ENCODE assay signal across 1 cellular context in genomic region chr1:22728751-22729399, GRCh38.
TF ChIP-seq lines count a peak whose summit lies in the region.

No MANE protein-coding gene starts in this region.

TF ChIP-seq in H1, 55 proteins besides CTCF, POLR2A, EP300 and RAD21:
- TF ChIP-seq EZH2 (IDR thresholded peaks at IDR 0.05; ENCODE audit: low read depth, low read length, severe bottlenecking) (no peak), SIRT6 (IDR thresholded peaks at IDR 0.05; ENCODE audit: low read length) (no peak), JUN (IDR thresholded peaks at IDR 0.05; ENCODE audit: low read depth, low read length) (no peak), RFX5 (IDR thresholded peaks at IDR 0.05; ENCODE audit: borderline replicate concordance, low read depth, low read length) (no peak), CHD7 (IDR thresholded peaks at IDR 0.05; ENCODE audit: insufficient replicate concordance, low read length) (no peak), USF2 (IDR thresholded peaks at IDR 0.05; ENCODE audit: low read length) (no peak), ATF2 (IDR thresholded peaks at IDR 0.05; ENCODE audit: low read length) (no peak), GTF2F1 (IDR thresholded peaks at IDR 0.05; ENCODE audit: borderline replicate concordance, low read depth, low read length) (no peak), CHD2 (IDR thresholded peaks at IDR 0.05; ENCODE audit: low read length) (no peak), MAFK (IDR thresholded peaks at IDR 0.05; ENCODE audit: low read depth, low read length) (no peak), YY1 (IDR thresholded peaks at IDR 0.05; ENCODE audit: low read depth, low read length) (no peak), RXRA (IDR thresholded peaks at IDR 0.05; ENCODE audit: insufficient read depth, low read depth, low read length) (no peak), BCL11A (IDR thresholded peaks at IDR 0.05; ENCODE audit: low read depth in 2 of 2, low read length in 2 of 2) (no peak), ATF3 (IDR thresholded peaks at IDR 0.05; ENCODE audit: insufficient read depth, low read depth, low read length) (no peak)
- TF ChIP-seq, protein P1, sequence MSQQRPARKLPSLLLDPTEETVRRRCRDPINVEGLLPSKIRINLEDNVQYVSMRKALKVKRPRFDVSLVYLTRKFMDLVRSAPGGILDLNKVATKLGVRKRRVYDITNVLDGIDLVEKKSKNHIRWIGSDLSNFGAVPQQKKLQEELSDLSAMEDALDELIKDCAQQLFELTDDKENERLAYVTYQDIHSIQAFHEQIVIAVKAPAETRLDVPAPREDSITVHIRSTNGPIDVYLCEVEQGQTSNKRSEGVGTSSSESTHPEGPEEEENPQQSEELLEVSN (IDR thresholded peaks at IDR 0.05), result peak; percentile 47; the same call in 1 of the 2 replicates
- TF ChIP-seq, protein P2, sequence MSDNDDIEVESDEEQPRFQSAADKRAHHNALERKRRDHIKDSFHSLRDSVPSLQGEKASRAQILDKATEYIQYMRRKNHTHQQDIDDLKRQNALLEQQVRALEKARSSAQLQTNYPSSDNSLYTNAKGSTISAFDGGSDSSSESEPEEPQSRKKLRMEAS (IDR thresholded peaks at IDR 0.05), result peak; percentile 38; the same call in 1 of the 2 replicates
